17 cellular contexts compared by ENCODE assay signal in the genomic region with DNA sequence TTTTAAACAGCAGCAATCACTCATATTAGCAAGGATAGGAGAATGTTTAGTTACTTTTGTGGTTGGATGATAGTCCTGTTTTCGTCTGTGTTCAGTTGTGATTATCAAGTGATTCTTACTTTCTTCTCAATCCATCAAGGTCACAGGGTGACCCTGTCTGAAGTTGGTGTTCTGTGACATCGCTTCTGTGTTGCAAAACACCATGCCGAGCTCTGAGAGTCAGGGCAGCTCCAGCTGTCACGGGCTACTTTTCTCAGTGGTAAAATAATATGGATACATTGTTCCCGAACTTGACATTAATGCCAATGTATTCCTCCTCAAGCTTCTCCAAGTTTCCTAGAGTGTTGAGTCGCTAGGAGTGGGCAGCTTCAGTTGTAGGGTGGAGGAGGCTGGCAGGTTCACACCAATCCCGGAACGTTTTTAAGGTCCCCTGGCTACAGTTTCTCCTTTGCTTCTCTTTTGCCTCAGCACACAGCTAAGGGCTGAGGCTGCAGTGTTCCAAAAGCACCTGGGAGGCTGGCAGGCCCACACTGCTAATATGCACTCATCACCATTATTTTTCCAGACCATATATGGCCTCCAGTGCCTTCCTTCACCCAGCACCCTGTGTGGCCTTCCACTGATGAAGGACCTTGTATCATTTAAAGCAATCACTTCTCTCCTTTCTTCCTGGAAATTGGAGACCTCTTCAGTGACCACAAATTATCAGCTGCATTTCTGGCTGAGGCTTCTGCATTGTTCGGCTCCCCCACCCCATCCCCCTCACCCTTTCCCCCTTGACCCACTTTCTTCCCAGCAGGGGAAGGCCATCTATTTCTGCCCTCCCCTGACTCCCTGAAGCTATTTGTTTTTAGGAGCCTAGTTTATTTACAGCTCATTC. TPM values are rescaled to one million over a fixed set of nuclear protein-coding genes. Genes with fewer than 3 reads are reported as not detected.
DNase-seq lines count a peak whose midpoint lies in the region; ATAC-seq and TF ChIP-seq lines count a peak whose summit lies in the region.
"Had no signal": no experiment of that assay in that cellular context is flagged by ENCODE, and none has a peak within 500 bp of the region (broad histone marks: within the 10 kb centered on the region; RNA-seq: fewer than 3 reads in every experiment).

No MANE protein-coding gene starts in this region.

- H3K9me3 ChIP-seq in IMR-90 (ENCODE audit: control insufficient read depth, insufficient read depth, low read length) = no peaks in the 10 kb centered on the region
- H3K9me3 ChIP-seq in parathyroid adenoma (ENCODE audit: control insufficient read depth, low read length) = no peaks in the 10 kb centered on the region
- H3K9me3 ChIP-seq: thyroid gland had no signal

- peak overlapping the region; percentile 55 for H2AK9ac ChIP-seq in IMR-90 (replicated peaks; ENCODE audit: low read depth, low read length, poor library complexity)

- H2AFZ ChIP-seq in IMR-90 (replicated peaks; ENCODE audit: low read length, poor library complexity) (peak overlapping the region; percentile 36), parathyroid adenoma (peak overlapping the region; percentile 42)
- H2AFZ ChIP-seq: GM23248 had no signal

- H3K23ac ChIP-seq in IMR-90 (ENCODE audit: low read depth, low read length) = no peak overlapping the region

- H3K79me1 ChIP-seq in IMR-90 (ENCODE audit: low read depth in 1 of 2, low read length in 2 of 2) = no peaks in the 10 kb centered on the region

- H3K4me3 Mint-ChIP-seq in endothelial cell (ENCODE audit: unreplicated experiment) = no peak overlapping the region
- H3K4me3 Mint-ChIP-seq: activated naive CD8-positive, alpha-beta T cell had no signal

- H2BK5ac ChIP-seq in IMR-90 (ENCODE audit: low read depth, low read length, poor library complexity, severe bottlenecking) = no peak overlapping the region

- H3K18ac ChIP-seq in IMR-90 (ENCODE audit: low read depth, low read length) = no peak overlapping the region

- dilution Hi-C loops in IMR-90 (cut with HindIII; ENCODE audit: low sequenced_read_pairs, unreplicated experiment) = no loop called here

- H3K36me3 Mint-ChIP-seq in endothelial cell (ENCODE audit: low read depth, unreplicated experiment) = peaks cover 4% of the 10 kb centered on the region
- H3K36me3 Mint-ChIP-seq: activated naive CD8-positive, alpha-beta T cell had no signal

- no peaks in the 10 kb centered on the region for H3K4me1 ChIP-seq in IMR-90 (ENCODE audit: control insufficient read depth, insufficient read depth, low read length)
- no peaks in the 10 kb centered on the region for H3K4me1 ChIP-seq in parathyroid adenoma

- H3K4me3 ChIP-seq in IMR-90 (ENCODE audit: insufficient read depth, low read depth, low read length) (no peak overlapping the region), parathyroid adenoma (ENCODE audit: low read depth, low read length) (no peak overlapping the region)
- H3K4me3 ChIP-seq: GM23248, thyroid gland had no signal

- no peak overlapping the region for H3K27ac Mint-ChIP-seq in endothelial cell (ENCODE audit: unreplicated experiment)
- H3K27ac Mint-ChIP-seq: activated naive CD8-positive, alpha-beta T cell; effector memory CD8-positive, alpha-beta T cell had no signal

- no peak overlapping the region for H3K56ac ChIP-seq in IMR-90 (ENCODE audit: extremely low read depth, insufficient read depth, low read length)

- no peaks in the 10 kb centered on the region for H3K9me3 Mint-ChIP-seq in endothelial cell (ENCODE audit: unreplicated experiment)
- H3K9me3 Mint-ChIP-seq: effector memory CD8-positive, alpha-beta T cell had no signal

- H2BK20ac ChIP-seq in IMR-90 (ENCODE audit: low read depth, low read length) = no peak overlapping the region

- in situ Hi-C loops in IMR-90 (cut with MboI; ENCODE audit: low sequenced_read_pairs) = no loop called here

- BruUV-seq in IMR-90 (replicated peaks; lab: Mats Ljungman, UMichigan) = no TSS peak

- no peak overlapping the region for H2BK15ac ChIP-seq in IMR-90 (ENCODE audit: low read depth, low read length)

- H3K27me3 Mint-ChIP-seq in endothelial cell (ENCODE audit: unreplicated experiment) = peaks cover 6% of the 10 kb centered on the region
- H3K27me3 Mint-ChIP-seq: activated naive CD8-positive, alpha-beta T cell; effector memory CD8-positive, alpha-beta T cell had no signal

- no peaks in the 10 kb centered on the region for H4K20me1 ChIP-seq in IMR-90 (ENCODE audit: insufficient read depth, low read length)

- no peak overlapping the region for H3K4me2 ChIP-seq in IMR-90 (ENCODE audit: low read depth, low read length)
- no peak overlapping the region for H3K4me2 ChIP-seq in parathyroid adenoma (ENCODE audit: low read length)

- no peak overlapping the region for H3K14ac ChIP-seq in IMR-90 (replicated peaks; ENCODE audit: low read depth, low read length)

- H2BK120ac ChIP-seq in IMR-90 (ENCODE audit: low read depth, low read length) = no peak overlapping the region

- POLR2A ChIA-PET in IMR-90 (lab: Charles Lee; ENCODE audit: unreplicated experiment) = no interaction called here

- no peak overlapping the region for H3K27ac ChIP-seq in IMR-90 (ENCODE audit: insufficient read depth, low read length)
- H3K27ac ChIP-seq in parathyroid adenoma = peak overlapping the region; percentile 9
- H3K27ac ChIP-seq: GM23248, thyroid gland, VCaP had no signal

- H3K4ac ChIP-seq in IMR-90 (ENCODE audit: low read depth, low read length) = no peak overlapping the region

- TF ChIP-seq RAD21 in IMR-90 (IDR thresholded peaks at IDR 0.05; ENCODE audit: low read length) = no peak

- CTCF ChIA-PET in IMR-90 (lab: Yijun Ruan, JAX) = no interaction called here

- H4K8ac ChIP-seq in IMR-90 (ENCODE audit: low read depth in 2 of 2, low read length in 2 of 2) = no peak overlapping the region

- TF ChIP-seq POLR2A in IMR-90 (IDR thresholded peaks at IDR 0.05; ENCODE audit: low read depth, low read length) = no peak

- no peaks in the 10 kb centered on the region for H3K9me1 ChIP-seq in IMR-90 (ENCODE audit: insufficient read depth, low read length)

- H2AK5ac ChIP-seq in IMR-90 (ENCODE audit: low read depth, low read length) = no peak overlapping the region

- H4K5ac ChIP-seq in IMR-90 (ENCODE audit: low read depth, low read length) = no peak overlapping the region

- DNase-seq in IMR-90 (no peak), NCI-H510A treated with DMSO at 0.1 percent for 48 hours (lab: John Stamatoyannopoulos, UW) (peak; percentile 55), Right ventricle myocardium superior (no peak), inferior parietal cortex (ENCODE audit: extremely low spot score) (no peak), endothelial cell (ENCODE audit: low spot score) (no peak)
- DNase-seq: AML-193; effector memory CD8-positive, alpha-beta T cell; foreskin fibroblast; GM23248; NCI-H1930; stimulated activated CD4-positive, alpha-beta T cell treated with anti-CD3 and anti-CD28 coated beads, Interleukin-2, amount 100 ng/mL, for 24 hours; thyroid gland had no signal

- H3K36me3 ChIP-seq in IMR-90 (ENCODE audit: control insufficient read depth, insufficient read depth, low read length) (no peaks in the 10 kb centered on the region), parathyroid adenoma (ENCODE audit: control insufficient read depth, insufficient read depth, low read length) (no peaks in the 10 kb centered on the region)
- H3K36me3 ChIP-seq: thyroid gland had no signal

- no peaks in the 10 kb centered on the region for H3K79me2 ChIP-seq in parathyroid adenoma

- WGBS in IMR-90 (ENCODE audit: extremely low coverage in 2 of 2, insufficient read length in 1 of 2), 2 experiments = no CpG with 5 or more reads among the region's 9 CpGs

- H3K9ac ChIP-seq in IMR-90 (ENCODE audit: low read depth, low read length) (no peak overlapping the region), parathyroid adenoma (no peak overlapping the region)
- H3K9ac ChIP-seq: GM23248 had no signal

- peaks cover 6% of the 10 kb centered on the region for H3K4me1 Mint-ChIP-seq in endothelial cell (ENCODE audit: unreplicated experiment)

- no peaks in the 10 kb centered on the region for H3K27me3 ChIP-seq in IMR-90 (ENCODE audit: control insufficient read depth, insufficient read depth, low read length)
- no peaks in the 10 kb centered on the region for H3K27me3 ChIP-seq in parathyroid adenoma (ENCODE audit: control insufficient read depth, insufficient read depth, low read length)
- H3K27me3 ChIP-seq: thyroid gland had no signal

- H4K91ac ChIP-seq in IMR-90 (ENCODE audit: insufficient read depth, low read depth, low read length) = no peak overlapping the region

- ATAC-seq in IMR-90 (ENCODE audit: low read depth) (no peak), Right ventricle myocardium superior (ENCODE audit: poor library complexity) (peak; percentile 51), GM21360 (IDR thresholded peaks at IDR 0.05; ENCODE audit: unreplicated experiment) (no peak), GM21423 (IDR thresholded peaks at IDR 0.05; ENCODE audit: unreplicated experiment) (no peak)
- ATAC-seq: effector memory CD8-positive, alpha-beta T cell had no signal

- intact Hi-C loops in IMR-90 (cut with micrococcal nuclease) (no loop called here), Right ventricle myocardium superior (cut with DNase I) (no loop called here)

- TF ChIP-seq CTCF in IMR-90 (conservative IDR thresholded peaks at IDR 0.05; ENCODE audit: low read depth, low read length) (no peak), parathyroid adenoma (IDR thresholded peaks at IDR 0.05) (no peak), endothelial cell (IDR thresholded peaks at IDR 0.05; ENCODE audit: unreplicated experiment) (no peak)

TF ChIP-seq in IMR-90, 13 proteins besides CTCF, POLR2A, EP300 and RAD21 (continues in another document):
- TF ChIP-seq CHD1 (IDR thresholded peaks at IDR 0.05; ENCODE audit: low read depth, low read length) (no peak), USF2 (IDR thresholded peaks at IDR 0.05; ENCODE audit: low read depth, low read length) (no peak), MXI1 (IDR thresholded peaks at IDR 0.05; ENCODE audit: borderline replicate concordance, low read depth, low read length) (no peak), FOS (IDR thresholded peaks at IDR 0.05; ENCODE audit: low read depth, low read length) (no peak)

RNA-seq across cellular contexts. Expression of gene COLQ, which starts 25.8 kb away (rescaled TPM):
- total RNA-seq in IMR-90 (2012; rRNA removed) (under 0.01 and 0.18 TPM in 2 replicates), Right ventricle myocardium superior (2.2 TPM), endothelial cell (ENCODE audit: unreplicated experiment) (2.1 TPM)
- polyA plus RNA-seq in IMR-90 (2012; rRNA removed) = 0.65 and 1.0 TPM in 2 replicates
- polyA plus RNA-seq in IMR-90 (2012; cell fraction: cytosol; rRNA removed) = 0.21 and 0.30 TPM in 2 replicates
- polyA plus RNA-seq in IMR-90 (2012; cell fraction: nucleus; rRNA removed; ENCODE audit: low replicate concordance) = 5.7 and 6.6 TPM in 2 replicates
